In the genomic region with DNA sequence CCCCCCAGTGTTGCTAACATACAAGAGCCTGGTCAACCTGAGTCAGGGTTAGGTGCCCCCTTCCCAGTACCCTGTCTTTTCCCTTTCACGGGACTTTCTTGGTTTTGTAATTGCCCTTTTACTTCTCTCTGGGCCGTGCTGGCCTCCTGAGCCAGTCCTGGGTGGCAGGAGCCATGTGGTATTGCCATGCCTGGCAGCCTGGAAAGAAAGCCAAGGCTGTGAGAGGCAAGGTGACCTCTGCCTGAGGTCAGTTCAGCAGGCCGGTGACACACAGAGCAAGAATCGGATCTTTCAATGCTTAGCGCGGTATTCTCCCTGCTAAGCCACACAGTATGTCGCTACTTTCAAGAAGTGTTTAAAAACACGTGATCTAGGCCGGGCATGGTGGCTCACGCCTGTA, we compare ENCODE assay signal across 24 cellular contexts. TPM values are rescaled to one million over a fixed set of nuclear protein-coding genes. Genes with fewer than 3 reads are reported as not detected.
"Had no signal": no experiment of that assay in that cellular context is flagged by ENCODE, and none has a peak within 500 bp of the region (broad histone marks: within the 10 kb centered on the region; RNA-seq: fewer than 3 reads in every experiment).

No MANE protein-coding gene starts in this region.

- H3K27ac ChIP-seq: coronary artery, left lung, neutrophil, psoas muscle, suprapubic skin, uterus had no signal

- H3K4me3 ChIP-seq: coronary artery, left lung, psoas muscle, suprapubic skin, thyroid gland, uterus had no signal

- H3K4me1 ChIP-seq: left lung, psoas muscle, uterus had no signal

- H3K4me1 Mint-ChIP-seq: naive B cell had no signal

- H3K4me3 Mint-ChIP-seq: type B pancreatic cell had no signal

- ATAC-seq: psoas muscle had no signal

- H3K36me3 ChIP-seq: left lung, neutrophil, suprapubic skin, thyroid gland, uterus had no signal

- H3K27me3 ChIP-seq: left lung, suprapubic skin, thyroid gland, uterus had no signal

- DNase-seq: effector CD4-positive, alpha-beta T cell; foreskin melanocyte; head of caudate nucleus; islet precursor cell; left lung; mesendoderm; naive B cell; psoas muscle; retina; small intestine; stimulated activated CD4-positive, alpha-beta T cell treated with anti-CD3 and anti-CD28 coated beads, Interleukin-12 subunit alpha, Interleukin-12 subunit beta, amount 100 ng/mL, for 4 hours; stimulated activated naive CD4-positive, alpha-beta T cell treated with Interleukin-2 at 50 U/mL for 16 hours; uterus had no signal

- H3K27ac Mint-ChIP-seq: naive B cell, type B pancreatic cell had no signal

- H3K9me3 ChIP-seq: left lung, neutrophil, psoas muscle, suprapubic skin, thyroid gland, uterus had no signal

- H3K9me3 Mint-ChIP-seq: naive B cell, type B pancreatic cell had no signal

- H3K36me3 Mint-ChIP-seq: naive B cell, type B pancreatic cell had no signal

RNA-seq across cellular contexts. Expression of a gene that starts 52.3 kb away (rescaled TPM):
- total RNA-seq: chondrocyte, dermis microvascular lymphatic vessel endothelial cell, lung microvascular endothelial cell, osteoblast, psoas muscle, suprapubic skin, thyroid gland, uterus had no signal
- polyA plus RNA-seq: esophagus, neural cell, psoas muscle, small intestine had no signal
